26 cellular contexts compared by ENCODE assay signal in genomic region chr6:25424303-25424702, GRCh38.
"Had no signal": no experiment of that assay in that cellular context is flagged by ENCODE, and none has a peak within 500 bp of the region (broad histone marks: within the 10 kb centered on the region; RNA-seq: fewer than 3 reads in every experiment).

No MANE protein-coding gene starts in this region.

- H3K9me2 ChIP-seq: SK-N-SH had no signal

- H3K9ac ChIP-seq: KMS-11, SK-N-SH had no signal

- H3K9me3 ChIP-seq: SK-N-SH had no signal

- H3K4me3 Mint-ChIP-seq: T-cell had no signal

- H3K27me3 Mint-ChIP-seq: T-cell had no signal

- H3K27ac ChIP-seq: KMS-11, RWPE1 had no signal

- H3K4me1 Mint-ChIP-seq: T-cell had no signal

- H3K27ac Mint-ChIP-seq: T-cell had no signal

- H3K9me3 Mint-ChIP-seq: T-cell had no signal

- FAIRE-seq: HepG2 had no signal

- DNase-seq: IMR-90, Kasumi-1, MV-4-11, NCI-H1092, NCI-H1105 treated with DMSO at 0.1 percent for 48 hours, NCI-H1417 treated with DMSO at 0.1 percent for 48 hours, NCI-H146, NCI-H1694 treated with DMSO at 0.1 percent for 48 hours, NCI-H1930, NCI-H2081, NCI-H2107, NCI-H2227 treated with DMSO at 0.1 percent for 48 hours, NCI-H446, NCI-H510A, NCI-H524 treated with DMSO at 0.1 percent for 48 hours, NCI-H69, NCI-H774, PC-3, SHP77, SK-N-SH, SW 1271, T-cell had no signal

- H3K4me2 ChIP-seq: KMS-11, SK-N-SH had no signal

- ATAC-seq: HepG2, Panc1, PC-3, T-cell had no signal
